ENCODE assay signal across 11 cellular contexts in genomic region chr14:52175982-52176502, GRCh38.
A peak's percentile ranks its signal among the peaks of the same experiment; 100 is the strongest.
DNase-seq lines count a peak whose midpoint lies in the region; ATAC-seq and TF ChIP-seq lines count a peak whose summit lies in the region.
"Had no signal": no experiment of that assay in that cellular context is flagged by ENCODE, and none has a peak within 500 bp of the region (broad histone marks: within the 10 kb centered on the region; RNA-seq: fewer than 3 reads in every experiment).

No MANE protein-coding gene starts in this region.

- H2AFZ ChIP-seq in mammary epithelial cell (ENCODE audit: low read depth, low read length): no peak overlapping the region

- TF ChIP-seq CTCF in MCF 10A (IDR thresholded peaks at IDR 0.05; ENCODE audit: unreplicated experiment) (no peak), mammary epithelial cell (conservative IDR thresholded peaks at IDR 0.05 in 1 of 2, IDR thresholded peaks at IDR 0.05 in 1 of 2; ENCODE audit: extremely low read depth in 1 of 2, insufficient read depth in 1 of 2, low read depth in 1 of 2, low read length in 2 of 2) (no peak)

- no peaks in the 10 kb centered on the region for H3K79me2 ChIP-seq in mammary epithelial cell (ENCODE audit: insufficient read depth, low read length)

- no peak overlapping the region for H3K27ac ChIP-seq in CD4-positive, CD25-positive, alpha-beta regulatory T cell (ENCODE audit: insufficient read depth, low read length, poor library complexity, severe bottlenecking)
- H3K27ac ChIP-seq in mammary epithelial cell (ENCODE audit: insufficient read depth, low read depth, low read length) (no peak overlapping the region), caudate nucleus (ENCODE audit: low read depth, low read length) (no peak overlapping the region)
- H3K27ac ChIP-seq: vagina had no signal

- H3K9me3 Mint-ChIP-seq in CD4-positive, CD25-positive, alpha-beta regulatory T cell: peaks cover 4 to 25% (median 9%) of the 10 kb centered on the region in 7 donors
- H3K9me3 Mint-ChIP-seq in central memory CD8-positive, alpha-beta T cell: no peaks in the 10 kb centered on the region
- peaks cover 16% of the 10 kb centered on the region for H3K9me3 Mint-ChIP-seq in MCF 10A (ENCODE audit: unreplicated experiment)

- intact Hi-C loops in MCF 10A (cut with micrococcal nuclease) (no loop called here), mammary epithelial cell (cut with micrococcal nuclease) (no loop called here)

- H3K4me2 ChIP-seq in mammary epithelial cell (ENCODE audit: insufficient read depth, low read depth, low read length): no peak overlapping the region

- peaks cover 5% of the 10 kb centered on the region for H3K27me3 Mint-ChIP-seq in CD4-positive, CD25-positive, alpha-beta regulatory T cell
- H3K27me3 Mint-ChIP-seq in central memory CD8-positive, alpha-beta T cell: no peaks in the 10 kb centered on the region
- H3K27me3 Mint-ChIP-seq in MCF 10A (ENCODE audit: insufficient read depth, unreplicated experiment): no peaks in the 10 kb centered on the region

- WGBS in mammary epithelial cell (ENCODE audit: low coverage, missing lambda C conversion rate): 63% methylated on average over 6 of the region's 6 CpGs

- dilution Hi-C loops in mammary epithelial cell (cut with HindIII; ENCODE audit: low sequenced_read_pairs): no loop called here

- peaks cover 0 to 19% (median 9%) of the 10 kb centered on the region in 4 donors for H3K4me1 Mint-ChIP-seq in CD4-positive, CD25-positive, alpha-beta regulatory T cell
- peaks cover 46% of the 10 kb centered on the region for H3K4me1 Mint-ChIP-seq in central memory CD8-positive, alpha-beta T cell
- no peaks in the 10 kb centered on the region for H3K4me1 Mint-ChIP-seq in MCF 10A (ENCODE audit: insufficient read depth, unreplicated experiment)

- DNase-seq in CD4-positive, CD25-positive, alpha-beta regulatory T cell: peak in 2 of 3 donors; percentile 9 to 57
- peak; percentile 18 to 74 for DNase-seq in central memory CD8-positive, alpha-beta T cell (ENCODE audit: low spot score in 2 of 2)
- no peak for DNase-seq in MCF 10A (ENCODE audit: unreplicated experiment)
- DNase-seq in mammary epithelial cell: no peak
- no peak for DNase-seq in caudate nucleus (lab: John Stamatoyannopoulos, UW)
- no peak for DNase-seq in anterior cingulate cortex (lab: John Stamatoyannopoulos, UW)
- DNase-seq: islet precursor cell, NCI-H1417 had no signal

- peak; percentile 64 to 69 for ATAC-seq in CD4-positive, CD25-positive, alpha-beta regulatory T cell (ENCODE audit: low read depth in 2 of 2)
- ATAC-seq in GM19438 (IDR thresholded peaks at IDR 0.05; ENCODE audit: low read depth, unreplicated experiment): peak; percentile 92
- ATAC-seq in HG03469 (IDR thresholded peaks at IDR 0.05; ENCODE audit: unreplicated experiment): peak; percentile 83
- peak; percentile 90 for ATAC-seq in central memory CD8-positive, alpha-beta T cell (replicated peaks; ENCODE audit: extremely low read depth, poor library complexity, severe bottlenecking)

- peaks cover 3% of the 10 kb centered on the region for H3K36me3 Mint-ChIP-seq in CD4-positive, CD25-positive, alpha-beta regulatory T cell
- peaks cover 10% of the 10 kb centered on the region for H3K36me3 Mint-ChIP-seq in central memory CD8-positive, alpha-beta T cell (ENCODE audit: insufficient read depth)
- H3K36me3 Mint-ChIP-seq in MCF 10A (ENCODE audit: insufficient read depth, unreplicated experiment): no peaks in the 10 kb centered on the region

- CTCF ChIA-PET in MCF 10A (lab: Yijun Ruan, JAX): interaction anchor here (1.4 kb wide), 1 partner anchor 196 kb away, joined by 3 read pairs; no protein-coding TSS in a partner anchor
- CTCF ChIA-PET in mammary epithelial cell (lab: Charles Lee; ENCODE audit: low non-redundant PET): interaction anchor here (0.7 kb wide), 1 partner anchor 197 kb away, joined by 3 read pairs; no protein-coding TSS in a partner anchor

- H3K27me3 ChIP-seq in CD4-positive, CD25-positive, alpha-beta regulatory T cell (ENCODE audit: control insufficient read depth, insufficient read depth, low read length): no peaks in the 10 kb centered on the region
- no peaks in the 10 kb centered on the region for H3K27me3 ChIP-seq in mammary epithelial cell (ENCODE audit: insufficient read depth, low read length)
- H3K27me3 ChIP-seq: vagina had no signal

- POLR2A ChIA-PET in MCF 10A (lab: Yijun Ruan, JAX): interaction anchor here (0.7 kb wide), 1 partner anchor 11 kb away, joined by 4 read pairs; no protein-coding TSS in a partner anchor

- in situ Hi-C loops in mammary epithelial cell (cut with MboI; ENCODE audit: low sequenced_read_pairs in 2 of 2): no loop called here

- no peaks in the 10 kb centered on the region for H3K36me3 ChIP-seq in CD4-positive, CD25-positive, alpha-beta regulatory T cell (ENCODE audit: control insufficient read depth, insufficient read depth, low read length)
- H3K36me3 ChIP-seq in mammary epithelial cell (ENCODE audit: insufficient read depth, low read length): no peaks in the 10 kb centered on the region
- H3K36me3 ChIP-seq: vagina had no signal

- no peaks in the 10 kb centered on the region for H4K20me1 ChIP-seq in mammary epithelial cell (ENCODE audit: insufficient read depth, low read length)

- peak overlapping the region; percentile 63 to 76 (median 72) for H3K27ac Mint-ChIP-seq in CD4-positive, CD25-positive, alpha-beta regulatory T cell
- H3K27ac Mint-ChIP-seq in central memory CD8-positive, alpha-beta T cell (ENCODE audit: low read depth): peak overlapping the region; percentile 75
- no peak overlapping the region for H3K27ac Mint-ChIP-seq in MCF 10A (ENCODE audit: low read depth, unreplicated experiment)

- peaks cover 19 to 28% of the 10 kb centered on the region in 2 experiments for H3K9me3 ChIP-seq in CD4-positive, CD25-positive, alpha-beta regulatory T cell (ENCODE audit: control insufficient read depth in 2 of 2, low read length in 2 of 2)
- peaks cover 19% of the 10 kb centered on the region for H3K9me3 ChIP-seq in mammary epithelial cell (replicated peaks; ENCODE audit: insufficient read depth, low read length)
- H3K9me3 ChIP-seq: vagina had no signal

- H3K4me1 ChIP-seq in CD4-positive, CD25-positive, alpha-beta regulatory T cell (ENCODE audit: control insufficient read depth, insufficient read depth, low read length, poor library complexity, severe bottlenecking): peaks cover 15% of the 10 kb centered on the region
- no peaks in the 10 kb centered on the region for H3K4me1 ChIP-seq in mammary epithelial cell (ENCODE audit: insufficient read depth, low read length)
- H3K4me1 ChIP-seq: vagina had no signal

- peak overlapping the region; percentile 46 for H3K4me3 ChIP-seq in CD4-positive, CD25-positive, alpha-beta regulatory T cell (ENCODE audit: low read depth, low read length)
- no peak overlapping the region for H3K4me3 ChIP-seq in mammary epithelial cell (replicated peaks in 1 of 3; ENCODE audit: insufficient read depth in 1 of 3, low read depth in 2 of 3, low read length in 3 of 3)
- H3K4me3 ChIP-seq: vagina had no signal

- BruUV-seq in MCF 10A (replicated peaks; lab: Mats Ljungman, UMichigan): no TSS peak
- BruUV-seq in mammary epithelial cell (replicated peaks; lab: Mats Ljungman, UMichigan): no TSS peak

- no peak overlapping the region for H3K9ac ChIP-seq in mammary epithelial cell (ENCODE audit: insufficient read depth, low read length)

- peak overlapping the region in 2 of 4 donors; percentile 48 to 64 for H3K4me3 Mint-ChIP-seq in CD4-positive, CD25-positive, alpha-beta regulatory T cell
- peak overlapping the region; percentile 14 for H3K4me3 Mint-ChIP-seq in central memory CD8-positive, alpha-beta T cell
- H3K4me3 Mint-ChIP-seq in MCF 10A (ENCODE audit: unreplicated experiment): no peak overlapping the region

Comparison
In these comparisons a context has a peak if more than half of its experiments do, and no peak if none do; other contexts are left out.
1. DNase-seq: peak in CD4-positive, CD25-positive, alpha-beta regulatory T cell (2 of 3) and central memory CD8-positive, alpha-beta T cell (2 of 2); none in MCF 10A (single experiment), mammary epithelial cell (single experiment), caudate nucleus (0 of 61) and anterior cingulate cortex (0 of 58).
2. Peak in every context shown above with its lines, with median percentiles within 50 percentile points of each other: ATAC-seq.